Comparison of ENCODE assay signal across 12 cellular contexts in genomic region chr2:64276417-64277095, GRCh38.
DNase-seq lines count a peak whose midpoint lies in the region; ATAC-seq and TF ChIP-seq lines count a peak whose summit lies in the region.
"Had no signal": no experiment of that assay in that cellular context is flagged by ENCODE, and none has a peak within 500 bp of the region (broad histone marks: within the 10 kb centered on the region; RNA-seq: fewer than 3 reads in every experiment).

No MANE protein-coding gene starts in this region.

- no peaks in the 10 kb centered on the region for H3K79me2 ChIP-seq in OCI-LY7 (ENCODE audit: insufficient read depth, low read depth, low read length)

- 82 to 84% methylated on average over 3 of the region's 3 CpGs for WGBS in body of pancreas, 2 donors

- DNase-seq in HCEC 1CT = peak; percentile 44
- no peak for DNase-seq in body of pancreas
- peak; percentile 38 for DNase-seq in iris pigment epithelial cell (ENCODE audit: low read depth)
- no peak for DNase-seq in substantia nigra (lab: John Stamatoyannopoulos, UW)
- no peak for DNase-seq in OCI-LY7 (ENCODE audit: low spot score)
- no peak for DNase-seq in NOMO-1 treated with dmso at 0.1 percent for 144 hours (lab: John Stamatoyannopoulos, UW; ENCODE audit: unreplicated experiment)
- no peak for DNase-seq in activated T-cell treated with anti-CD3 and anti-CD28 coated beads, Interleukin-2, amount 50 U/mL, for 1 hour
- DNase-seq: activated CD8-positive, alpha-beta T cell treated with anti-CD3 and anti-CD28 coated beads, Interleukin-2, amount 10 ng/mL, durations not matched to agents 7 days and 5 days; aorta; GDM1; NCI-H2227 treated with DMSO at 0.1 percent for 48 hours had no signal

- BruUV-seq in OCI-LY7 (replicated peaks; lab: Mats Ljungman, UMichigan) = no TSS peak

- H3K4me1 ChIP-seq in body of pancreas (peaks cover 35% of the 10 kb centered on the region), OCI-LY7 (ENCODE audit: insufficient read depth, low read length, poor library complexity, severe bottlenecking) (peaks cover 24% of the 10 kb centered on the region)

- intact Hi-C loops in body of pancreas (cut with DNase I) = no loop called here
- intact Hi-C loops in OCI-LY7 (cut with micrococcal nuclease; ENCODE audit: unreplicated experiment) = no loop called here

- TF ChIP-seq CTCF in body of pancreas (IDR thresholded peaks at IDR 0.05) = no peak
- TF ChIP-seq CTCF in OCI-LY7 (conservative IDR thresholded peaks at IDR 0.05; ENCODE audit: low read length) = no peak

- H3K4me3 ChIP-seq in body of pancreas = no peak overlapping the region
- no peak overlapping the region for H3K4me3 ChIP-seq in OCI-LY7 (ENCODE audit: low read depth, low read length, poor library complexity, severe bottlenecking)

- H3K4me2 ChIP-seq in OCI-LY7 (ENCODE audit: low read length) = no peak overlapping the region

- H3K27me3 ChIP-seq in body of pancreas = no peaks in the 10 kb centered on the region

- POLR2A ChIA-PET in OCI-LY7 (lab: Charles Lee) = interaction anchor here (1.6 kb wide), 1 partner anchor 14 kb away, joined by 7 read pairs; no protein-coding TSS in a partner anchor

- no peaks in the 10 kb centered on the region for H3K9me2 ChIP-seq in OCI-LY7 (ENCODE audit: insufficient read depth, low read length)

- ATAC-seq in body of pancreas (peak; percentile 17), GM21526 (IDR thresholded peaks at IDR 0.05; ENCODE audit: low FRiP score, unreplicated experiment) (no peak)
- ATAC-seq: activated CD8-positive, alpha-beta T cell treated with anti-CD3 and anti-CD28 coated beads, Interleukin-2, amount 10 ng/mL, durations not matched to agents 7 days and 5 days had no signal

- H4K20me1 ChIP-seq in OCI-LY7 (ENCODE audit: insufficient read depth, low read length) = no peaks in the 10 kb centered on the region

- peak overlapping the region in 3 of 4 donors; percentile 57 to 78 (median 63) for H3K27ac ChIP-seq in body of pancreas
- H3K27ac ChIP-seq in substantia nigra (ENCODE audit: low read depth, low read length, poor library complexity, severe bottlenecking) = peak overlapping the region; percentile 69
- no peak overlapping the region for H3K27ac ChIP-seq in OCI-LY7 (ENCODE audit: low read depth, low read length, poor library complexity, severe bottlenecking)

- TF ChIP-seq POLR2A in body of pancreas (IDR thresholded peaks at IDR 0.05) = no peak

- H3K36me3 ChIP-seq in body of pancreas (replicated peaks in 1 of 2; ENCODE audit: insufficient read depth in 1 of 2, low read depth in 2 of 2) (no peaks in the 10 kb centered on the region), OCI-LY7 (ENCODE audit: insufficient read depth, low read length) (no peaks in the 10 kb centered on the region)

- no peaks in the 10 kb centered on the region for H3K9me3 ChIP-seq in body of pancreas
- H3K9me3 ChIP-seq in OCI-LY7 (ENCODE audit: low read length) = no peaks in the 10 kb centered on the region

- H2AFZ ChIP-seq in OCI-LY7 (ENCODE audit: low read length) = no peak overlapping the region

- CTCF ChIA-PET in OCI-LY7 (lab: Charles Lee; ENCODE audit: unreplicated experiment) = no interaction called here

Comparison
In these comparisons a context has a peak if more than half of its experiments do, and no peak if none do; other contexts are left out.
1. DNase-seq: peak in HCEC 1CT (single experiment) and iris pigment epithelial cell (single experiment); none in body of pancreas (0 of 4), substantia nigra (0 of 49), OCI-LY7 (single experiment), NOMO-1 treated with dmso at 0.1 percent for 144 hours (single experiment) and activated T-cell treated with anti-CD3 and anti-CD28 coated beads, Interleukin-2, amount 50 U/mL, for 1 hour (single experiment).